ENCODE assay signal across 8 cellular contexts in genomic region chr11:62881579-62882427, GRCh38. TPM values are rescaled to one million over a fixed set of nuclear protein-coding genes. Genes with fewer than 3 reads are reported as not detected.
A peak's percentile ranks its signal among the peaks of the same experiment; 100 is the strongest.
DNase-seq lines count a peak whose midpoint lies in the region; ATAC-seq, FAIRE-seq and TF ChIP-seq lines count a peak whose summit lies in the region.

No MANE protein-coding gene starts in this region.

- TF ChIP-seq POLR2A in endothelial cell of umbilical vein (IDR thresholded peaks at IDR 0.05; ENCODE audit: low read depth, low read length): peak; percentile 72

- H3K36me3 ChIP-seq in endothelial cell of umbilical vein (ENCODE audit: control insufficient read depth in 2 of 2, extremely low read depth in 1 of 2, insufficient read depth in 2 of 2, low read length in 2 of 2) (peaks cover 26 to 32% of the 10 kb centered on the region in 2 experiments), mucosa of rectum (ENCODE audit: control insufficient read depth in 2 of 2, insufficient read depth in 2 of 2, low read length in 2 of 2) (peaks cover 38 to 42% of the 10 kb centered on the region in 2 donors)

- peak overlapping the region; percentile 94 for H3K4me2 ChIP-seq in endothelial cell of umbilical vein (ENCODE audit: insufficient read depth, low read length)

- BruUV-seq in endothelial cell of umbilical vein (replicated peaks; lab: Mats Ljungman, UMichigan): TSS peak; percentile 48

- H3K9me1 ChIP-seq in endothelial cell of umbilical vein (replicated peaks; ENCODE audit: control insufficient read depth, extremely low read depth, insufficient read depth, low read length): no peaks in the 10 kb centered on the region

- H2AFZ ChIP-seq in endothelial cell of umbilical vein (ENCODE audit: low read depth, low read length): no peak overlapping the region

- peaks cover 5% of the 10 kb centered on the region for H4K20me1 ChIP-seq in endothelial cell of umbilical vein (replicated peaks; ENCODE audit: control insufficient read depth, extremely low read depth, insufficient read depth, low read length)

- TF ChIP-seq CTCF in CD14-positive monocyte (IDR thresholded peaks at IDR 0.05): peak; percentile 18
- TF ChIP-seq CTCF in endothelial cell of umbilical vein (IDR thresholded peaks at IDR 0.05; ENCODE audit: extremely low read depth in 1 of 2, insufficient read depth in 1 of 2, low read depth in 1 of 2, low read length in 2 of 2): no peak

- H3K27ac Mint-ChIP-seq in CD14-positive monocyte: peak overlapping the region; percentile 98 to 100 (median 99)

- POLR2A ChIA-PET in endothelial cell of umbilical vein (lab: Charles Lee): interaction anchor here (0.5 to 2.3 kb wide), 16 partner anchors 8 to 154 kb away, joined by 3 to 25 read pairs (median 6); partner anchors contain the start of genes HNRNPUL2, TAF6L and TMEM179B

- DNase-seq in CD14-positive monocyte (ENCODE audit: low spot score) (peak; percentile 99), NOMO-1 treated with DMSO at 0.1 percent for 48 hours (lab: John Stamatoyannopoulos, UW; ENCODE audit: unreplicated experiment) (peak; percentile 96), endothelial cell of umbilical vein (ENCODE audit: low read depth, low spot score) (peak; percentile 97)
- peak; percentile 90 for DNase-seq in activated CD8-positive, alpha-beta memory T cell treated with anti-CD3 and anti-CD28 coated beads, Interleukin-2, amount 50 U/mL, for 24 hours (ENCODE audit: extremely low read depth)
- peak; percentile 93 for DNase-seq in stimulated activated CD8-positive, alpha-beta memory T cell treated with anti-CD3 and anti-CD28 coated beads, Interleukin-4, amount 100 ng/mL, for 24 hours (ENCODE audit: low read depth)

- peak overlapping the region; percentile 100 for H3K9ac ChIP-seq in endothelial cell of umbilical vein (replicated peaks; ENCODE audit: extremely low read depth, insufficient read depth, low read length)
- H3K9ac ChIP-seq in mucosa of rectum (ENCODE audit: low read depth in 1 of 2, low read length in 2 of 2): peak overlapping the region; percentile 83 to 98

- H3K27me3 Mint-ChIP-seq in CD14-positive monocyte (ENCODE audit: low read depth in 3 of 3): peaks cover 0 to 4% (median 3%) of the 10 kb centered on the region in 3 donors

- peaks cover 0 to 3% (median 0%) of the 10 kb centered on the region in 7 donors for H3K9me3 Mint-ChIP-seq in CD14-positive monocyte

- peaks cover 44 to 48% of the 10 kb centered on the region in 2 donors for H3K36me3 Mint-ChIP-seq in CD14-positive monocyte

- peak overlapping the region; percentile 75 to 100 (median 95) for H3K4me3 ChIP-seq in endothelial cell of umbilical vein (replicated peaks in 1 of 3; ENCODE audit: insufficient read depth in 1 of 3, low read depth in 1 of 3, low read length in 3 of 3)
- peak overlapping the region; percentile 98 to 99 for H3K4me3 ChIP-seq in mucosa of rectum (ENCODE audit: low read length in 2 of 2)

- H3K4me3 Mint-ChIP-seq in CD14-positive monocyte: peak overlapping the region; percentile 100

- no peaks in the 10 kb centered on the region for H3K9me3 ChIP-seq in endothelial cell of umbilical vein (replicated peaks; ENCODE audit: control insufficient read depth, insufficient read depth, low read length)
- no peaks in the 10 kb centered on the region for H3K9me3 ChIP-seq in mucosa of rectum (ENCODE audit: control insufficient read depth in 2 of 2, low read length in 2 of 2)

- no peaks in the 10 kb centered on the region for H3K27me3 ChIP-seq in endothelial cell of umbilical vein (ENCODE audit: control insufficient read depth in 2 of 2, insufficient read depth in 2 of 2, low read length in 2 of 2)
- no peaks in the 10 kb centered on the region for H3K27me3 ChIP-seq in mucosa of rectum (ENCODE audit: control insufficient read depth in 2 of 2, insufficient read depth in 2 of 2, low read length in 2 of 2)

- H3K27ac ChIP-seq in endothelial cell of umbilical vein (ENCODE audit: insufficient read depth, low read depth, low read length): peak overlapping the region; percentile 100
- H3K27ac ChIP-seq in mucosa of rectum (ENCODE audit: low read depth in 2 of 2, low read length in 2 of 2): peak overlapping the region; percentile 98 to 99

- dilution Hi-C loops in endothelial cell of umbilical vein (cut with MboI; ENCODE audit: extremely low pct_ligation_motif_present, low sequenced_read_pairs): no loop called here

- H3K4me1 ChIP-seq in endothelial cell of umbilical vein (ENCODE audit: control insufficient read depth, extremely low read depth, insufficient read depth, low read length) (peaks cover 45% of the 10 kb centered on the region), mucosa of rectum (ENCODE audit: control insufficient read depth in 2 of 2, insufficient read depth in 2 of 2, low read length in 2 of 2) (peaks cover 25 to 29% of the 10 kb centered on the region in 2 donors)

- ATAC-seq in GM19328 (IDR thresholded peaks at IDR 0.05; ENCODE audit: unreplicated experiment) (peak; percentile 23), HG03457 (IDR thresholded peaks at IDR 0.05; ENCODE audit: unreplicated experiment) (peak; percentile 23)

- peaks cover 37% of the 10 kb centered on the region for H3K4me1 Mint-ChIP-seq in CD14-positive monocyte

- CTCF ChIA-PET in endothelial cell of umbilical vein (lab: Charles Lee): interaction anchor here (0.6 to 1.7 kb wide), 17 partner anchors 15 to 290 kb away, joined by 3 to 36 read pairs (median 3); partner anchors contain the start of genes HNRNPUL2, STX5, TMEM179B and TTC9C

- FAIRE-seq in endothelial cell of umbilical vein (lab: Jason Lieb, UNC): peak; percentile 98

- intact Hi-C loops in CD14-positive monocyte (cut with micrococcal nuclease) (loop anchor here in 1 of 2 donors (2.0 kb wide), 1 partner anchor 41 kb away; no protein-coding TSS in a partner anchor), endothelial cell of umbilical vein (cut with micrococcal nuclease) (loop anchor here (1.0 to 5.0 kb wide), 6 partner anchors 27 to 485 kb away; partner anchors contain the start of genes HNRNPUL2, TAF6L, TMEM179B and TTC9C)

- peaks cover 58% of the 10 kb centered on the region for H3K79me2 ChIP-seq in endothelial cell of umbilical vein (ENCODE audit: control insufficient read depth, insufficient read depth, low read length)

TF ChIP-seq in endothelial cell of umbilical vein, 7 proteins besides CTCF, POLR2A, EP300 and RAD21 (continues in another document):
- TF ChIP-seq EZH2 (IDR thresholded peaks at IDR 0.05; ENCODE audit: borderline replicate concordance, low read depth, low read length, severe bottlenecking): no peak
- TF ChIP-seq FOS (IDR thresholded peaks at IDR 0.05; ENCODE audit: borderline replicate concordance, insufficient read depth, low read length): peak; percentile 72

RNA-seq across cellular contexts. Expression of gene SLC3A2, which starts 1.1 kb away (rescaled TPM):
- 100 to 1,000 TPM; 156 to 189 TPM for polyA plus RNA-seq in CD14-positive monocyte
- total RNA-seq in endothelial cell of umbilical vein: 190 and 208 TPM in 2 replicates
- polyA plus RNA-seq in endothelial cell of umbilical vein: 337 and 344 TPM in 2 replicates
- polyA plus RNA-seq in endothelial cell of umbilical vein (2011; cell fraction: cytosol; rRNA removed): 198 and 221 TPM in 2 replicates
- 576 and 592 TPM in 2 replicates for polyA plus RNA-seq in endothelial cell of umbilical vein (2011; cell fraction: nucleus; rRNA removed)
- 149 and 184 TPM in 2 replicates for polyA plus RNA-seq in endothelial cell of umbilical vein (2012)
- polyA minus RNA-seq in endothelial cell of umbilical vein: 194 and 205 TPM in 2 replicates
- polyA minus RNA-seq in endothelial cell of umbilical vein (2011; cell fraction: cytosol; rRNA and poly(A)+ RNA removed): 579 TPM
- 229 and 240 TPM in 2 replicates for polyA minus RNA-seq in endothelial cell of umbilical vein (2011; cell fraction: nucleus; rRNA and poly(A)+ RNA removed)

RNA-seq across cellular contexts. Expression of gene CHRM1, which starts 39.4 kb away (rescaled TPM):
- polyA plus RNA-seq in CD14-positive monocyte (not detected), endothelial cell of umbilical vein (not detected in 2 replicates)
- total RNA-seq in endothelial cell of umbilical vein: not detected in 2 replicates
- not detected in 2 replicates for polyA plus RNA-seq in endothelial cell of umbilical vein (2011; cell fraction: cytosol; rRNA removed)
- polyA plus RNA-seq in endothelial cell of umbilical vein (2011; cell fraction: nucleus; rRNA removed): not detected in 2 replicates
- not detected in 2 replicates for polyA plus RNA-seq in endothelial cell of umbilical vein (2012)
- not detected in 2 replicates for polyA minus RNA-seq in endothelial cell of umbilical vein
- polyA minus RNA-seq in endothelial cell of umbilical vein (2011; cell fraction: cytosol; rRNA and poly(A)+ RNA removed): not detected
- not detected in 2 replicates for polyA minus RNA-seq in endothelial cell of umbilical vein (2011; cell fraction: nucleus; rRNA and poly(A)+ RNA removed)

RNA-seq across cellular contexts. Expression of gene WDR74, which starts 42.4 kb away (rescaled TPM):
- 10 to 100 TPM; 14.2 to 18.4 TPM for polyA plus RNA-seq in CD14-positive monocyte
- 51.7 and 51.8 TPM in 2 replicates for total RNA-seq in endothelial cell of umbilical vein
- polyA plus RNA-seq in endothelial cell of umbilical vein: 44.7 and 44.8 TPM in 2 replicates
- polyA plus RNA-seq in endothelial cell of umbilical vein (2011; cell fraction: cytosol; rRNA removed): 42.0 and 42.4 TPM in 2 replicates
- polyA plus RNA-seq in endothelial cell of umbilical vein (2011; cell fraction: nucleus; rRNA removed): 86.8 and 87.9 TPM in 2 replicates
- polyA plus RNA-seq in endothelial cell of umbilical vein (2012): 41.8 and 42.0 TPM in 2 replicates
- 72.7 and 87.6 TPM in 2 replicates for polyA minus RNA-seq in endothelial cell of umbilical vein
- 87.2 TPM for polyA minus RNA-seq in endothelial cell of umbilical vein (2011; cell fraction: cytosol; rRNA and poly(A)+ RNA removed)
- 97.3 and 116 TPM in 2 replicates for polyA minus RNA-seq in endothelial cell of umbilical vein (2011; cell fraction: nucleus; rRNA and poly(A)+ RNA removed)

RNA-seq across cellular contexts. Expression of gene TEX54, which starts 49.2 kb away (rescaled TPM):
- polyA plus RNA-seq in CD14-positive monocyte: under 1 TPM in 1 of 2 donors, not detected in 1; 0.74 TPM
- not detected in 2 replicates for total RNA-seq in endothelial cell of umbilical vein
- polyA plus RNA-seq in endothelial cell of umbilical vein: not detected in 2 replicates
- not detected in 2 replicates for polyA plus RNA-seq in endothelial cell of umbilical vein (2011; cell fraction: cytosol; rRNA removed)
- not detected in 2 replicates for polyA plus RNA-seq in endothelial cell of umbilical vein (2011; cell fraction: nucleus; rRNA removed)
- not detected in 2 replicates for polyA plus RNA-seq in endothelial cell of umbilical vein (2012)
- not detected in 2 replicates for polyA minus RNA-seq in endothelial cell of umbilical vein
- not detected for polyA minus RNA-seq in endothelial cell of umbilical vein (2011; cell fraction: cytosol; rRNA and poly(A)+ RNA removed)
- polyA minus RNA-seq in endothelial cell of umbilical vein (2011; cell fraction: nucleus; rRNA and poly(A)+ RNA removed): not detected in 2 replicates

RNA-seq across cellular contexts. Expression of gene STX5, which starts 50.0 kb away (rescaled TPM):
- polyA plus RNA-seq in CD14-positive monocyte (10 to 100 TPM; 38.5 to 39.6 TPM), endothelial cell of umbilical vein (46.4 and 50.7 TPM in 2 replicates)
- total RNA-seq in endothelial cell of umbilical vein: 41.3 and 42.8 TPM in 2 replicates
- polyA plus RNA-seq in endothelial cell of umbilical vein (2011; cell fraction: cytosol; rRNA removed): 42.9 and 45.1 TPM in 2 replicates
- 42.6 and 48.9 TPM in 2 replicates for polyA plus RNA-seq in endothelial cell of umbilical vein (2011; cell fraction: nucleus; rRNA removed)
- polyA plus RNA-seq in endothelial cell of umbilical vein (2012): 36.1 and 49.4 TPM in 2 replicates
- 59.2 and 65.6 TPM in 2 replicates for polyA minus RNA-seq in endothelial cell of umbilical vein
- polyA minus RNA-seq in endothelial cell of umbilical vein (2011; cell fraction: cytosol; rRNA and poly(A)+ RNA removed): 35.4 TPM
- 26.8 and 30.0 TPM in 2 replicates for polyA minus RNA-seq in endothelial cell of umbilical vein (2011; cell fraction: nucleus; rRNA and poly(A)+ RNA removed)

Comparison
In these comparisons a context has a peak if more than half of its experiments do, and no peak if none do; other contexts are left out.
1. Peak in every context shown above with its lines: DNase-seq, ATAC-seq, H3K4me3 ChIP-seq and H3K27ac ChIP-seq.